In genomic region chr3:119257111-119257510, GRCh38 we compare ENCODE assay signal across 2 cellular contexts.
TF ChIP-seq lines count a peak whose summit lies in the region.

No MANE protein-coding gene starts in this region.

TF ChIP-seq in HCT116, 20 proteins besides CTCF, POLR2A, EP300 and RAD21:
- TF ChIP-seq, protein P1, sequence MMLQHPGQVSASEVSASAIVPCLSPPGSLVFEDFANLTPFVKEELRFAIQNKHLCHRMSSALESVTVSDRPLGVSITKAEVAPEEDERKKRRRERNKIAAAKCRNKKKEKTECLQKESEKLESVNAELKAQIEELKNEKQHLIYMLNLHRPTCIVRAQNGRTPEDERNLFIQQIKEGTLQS (IDR thresholded peaks at IDR 0.05): no peak
- TF ChIP-seq, protein P2, sequence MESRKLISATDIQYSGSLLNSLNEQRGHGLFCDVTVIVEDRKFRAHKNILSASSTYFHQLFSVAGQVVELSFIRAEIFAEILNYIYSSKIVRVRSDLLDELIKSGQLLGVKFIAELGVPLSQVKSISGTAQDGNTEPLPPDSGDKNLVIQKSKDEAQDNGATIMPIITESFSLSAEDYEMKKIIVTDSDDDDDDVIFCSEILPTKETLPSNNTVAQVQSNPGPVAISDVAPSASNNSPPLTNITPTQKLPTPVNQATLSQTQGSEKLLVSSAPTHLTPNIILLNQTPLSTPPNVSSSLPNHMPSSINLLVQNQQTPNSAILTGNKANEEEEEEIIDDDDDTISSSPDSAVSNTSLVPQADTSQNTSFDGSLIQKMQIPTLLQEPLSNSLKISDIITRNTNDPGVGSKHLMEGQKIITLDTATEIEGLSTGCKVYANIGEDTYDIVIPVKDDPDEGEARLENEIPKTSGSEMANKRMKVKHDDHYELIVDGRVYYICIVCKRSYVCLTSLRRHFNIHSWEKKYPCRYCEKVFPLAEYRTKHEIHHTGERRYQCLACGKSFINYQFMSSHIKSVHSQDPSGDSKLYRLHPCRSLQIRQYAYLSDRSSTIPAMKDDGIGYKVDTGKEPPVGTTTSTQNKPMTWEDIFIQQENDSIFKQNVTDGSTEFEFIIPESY (IDR thresholded peaks at IDR 0.05; ENCODE audit: extremely low read depth, insufficient replicate concordance, low read length): no peak
- no peak for TF ChIP-seq SRF (IDR thresholded peaks at IDR 0.05; ENCODE audit: low read depth)
- TF ChIP-seq EZH2 (IDR thresholded peaks at IDR 0.05): no peak
- TF ChIP-seq CBX3 (IDR thresholded peaks at IDR 0.05; ENCODE audit: low read depth): no peak
- TF ChIP-seq ZFX (IDR thresholded peaks at IDR 0.05): no peak
- TF ChIP-seq ELF1 (IDR thresholded peaks at IDR 0.05; ENCODE audit: borderline replicate concordance, low read depth): no peak
- TF ChIP-seq SIN3A (IDR thresholded peaks at IDR 0.05; ENCODE audit: low read depth): no peak
- TF ChIP-seq JUND (IDR thresholded peaks at IDR 0.05): no peak
- no peak for TF ChIP-seq POLR2AphosphoS5 (IDR thresholded peaks at IDR 0.05; ENCODE audit: low read depth, low read length)
- TF ChIP-seq, protein P3, sequence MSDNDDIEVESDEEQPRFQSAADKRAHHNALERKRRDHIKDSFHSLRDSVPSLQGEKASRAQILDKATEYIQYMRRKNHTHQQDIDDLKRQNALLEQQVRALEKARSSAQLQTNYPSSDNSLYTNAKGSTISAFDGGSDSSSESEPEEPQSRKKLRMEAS (IDR thresholded peaks at IDR 0.05): no peak
- TF ChIP-seq YY1 (IDR thresholded peaks at IDR 0.05; ENCODE audit: extremely low read depth, insufficient replicate concordance, low read depth, low read length): no peak
- TF ChIP-seq FOSL1 (IDR thresholded peaks at IDR 0.05; ENCODE audit: low read depth): no peak
- no peak for TF ChIP-seq EZH2phosphoT487 (IDR thresholded peaks at IDR 0.05; ENCODE audit: borderline replicate concordance)
- no peak for TF ChIP-seq SP1 (IDR thresholded peaks at IDR 0.05; ENCODE audit: low read depth)
TF ChIP-seq in HCT116: peak in this region for 0.

TF ChIP-seq in K562, 482 proteins besides CTCF, POLR2A, EP300 and RAD21:
- TF ChIP-seq TAF15 (IDR thresholded peaks at IDR 0.05; ENCODE audit: low read depth, low read length): no peak
- TF ChIP-seq, protein P4, sequence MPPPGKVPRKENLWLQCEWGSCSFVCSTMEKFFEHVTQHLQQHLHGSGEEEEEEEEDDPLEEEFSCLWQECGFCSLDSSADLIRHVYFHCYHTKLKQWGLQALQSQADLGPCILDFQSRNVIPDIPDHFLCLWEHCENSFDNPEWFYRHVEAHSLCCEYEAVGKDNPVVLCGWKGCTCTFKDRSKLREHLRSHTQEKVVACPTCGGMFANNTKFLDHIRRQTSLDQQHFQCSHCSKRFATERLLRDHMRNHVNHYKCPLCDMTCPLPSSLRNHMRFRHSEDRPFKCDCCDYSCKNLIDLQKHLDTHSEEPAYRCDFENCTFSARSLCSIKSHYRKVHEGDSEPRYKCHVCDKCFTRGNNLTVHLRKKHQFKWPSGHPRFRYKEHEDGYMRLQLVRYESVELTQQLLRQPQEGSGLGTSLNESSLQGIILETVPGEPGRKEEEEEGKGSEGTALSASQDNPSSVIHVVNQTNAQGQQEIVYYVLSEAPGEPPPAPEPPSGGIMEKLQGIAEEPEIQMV (tag; conservative IDR thresholded peaks at IDR 0.05; ENCODE audit: low read depth): no peak
- TF ChIP-seq POLR3A (IDR thresholded peaks at IDR 0.05; ENCODE audit: borderline replicate concordance, extremely low read depth, insufficient read depth, insufficient read length): no peak
- no peak for TF ChIP-seq EP400 (IDR thresholded peaks at IDR 0.05)
- no peak for TF ChIP-seq SMARCB1 (IDR thresholded peaks at IDR 0.05; ENCODE audit: insufficient read length, low read depth)
- TF ChIP-seq KLF6 (CRISPR knock-in tag; IDR thresholded peaks at IDR 0.05; ENCODE audit: borderline replicate concordance): no peak
- TF ChIP-seq CHCHD3 (CRISPR knock-in tag; IDR thresholded peaks at IDR 0.05): no peak
- TF ChIP-seq, protein P5, sequence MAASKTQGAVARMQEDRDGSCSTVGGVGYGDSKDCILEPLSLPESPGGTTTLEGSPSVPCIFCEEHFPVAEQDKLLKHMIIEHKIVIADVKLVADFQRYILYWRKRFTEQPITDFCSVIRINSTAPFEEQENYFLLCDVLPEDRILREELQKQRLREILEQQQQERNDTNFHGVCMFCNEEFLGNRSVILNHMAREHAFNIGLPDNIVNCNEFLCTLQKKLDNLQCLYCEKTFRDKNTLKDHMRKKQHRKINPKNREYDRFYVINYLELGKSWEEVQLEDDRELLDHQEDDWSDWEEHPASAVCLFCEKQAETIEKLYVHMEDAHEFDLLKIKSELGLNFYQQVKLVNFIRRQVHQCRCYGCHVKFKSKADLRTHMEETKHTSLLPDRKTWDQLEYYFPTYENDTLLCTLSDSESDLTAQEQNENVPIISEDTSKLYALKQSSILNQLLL (CRISPR knock-in tag; IDR thresholded peaks at IDR 0.05; ENCODE audit: borderline replicate concordance): no peak
- TF ChIP-seq, protein P6, sequence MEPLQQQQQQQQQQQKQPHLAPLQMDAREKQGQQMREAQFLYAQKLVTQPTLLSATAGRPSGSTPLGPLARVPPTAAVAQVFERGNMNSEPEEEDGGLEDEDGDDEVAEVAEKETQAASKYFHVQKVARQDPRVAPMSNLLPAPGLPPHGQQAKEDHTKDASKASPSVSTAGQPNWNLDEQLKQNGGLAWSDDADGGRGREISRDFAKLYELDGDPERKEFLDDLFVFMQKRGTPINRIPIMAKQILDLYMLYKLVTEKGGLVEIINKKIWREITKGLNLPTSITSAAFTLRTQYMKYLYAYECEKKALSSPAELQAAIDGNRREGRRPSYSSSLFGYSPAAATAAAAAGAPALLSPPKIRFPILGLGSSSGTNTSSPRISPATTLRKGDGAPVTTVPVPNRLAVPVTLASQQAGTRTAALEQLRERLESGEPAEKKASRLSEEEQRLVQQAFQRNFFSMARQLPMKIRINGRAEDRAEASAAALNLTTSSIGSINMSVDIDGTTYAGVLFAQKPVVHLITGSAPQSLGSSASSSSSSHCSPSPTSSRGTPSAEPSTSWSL (CRISPR knock-in tag; IDR thresholded peaks at IDR 0.05; ENCODE audit: borderline replicate concordance): no peak
